Comparison of ENCODE assay signal across 22 cellular contexts in genomic region chr6:152978058-152978457, GRCh38. TPM values are rescaled to one million over a fixed set of nuclear protein-coding genes. Genes with fewer than 3 reads are reported as not detected.
A peak's percentile ranks its signal among the peaks of the same experiment; 100 is the strongest.
DNase-seq lines count a peak whose midpoint lies in the region; ATAC-seq and TF ChIP-seq lines count a peak whose summit lies in the region.
"Had no signal": no experiment of that assay in that cellular context is flagged by ENCODE, and none has a peak within 500 bp of the region (broad histone marks: within the 10 kb centered on the region; RNA-seq: fewer than 3 reads in every experiment).

No MANE protein-coding gene starts in this region.

- H3K4me2 ChIP-seq in BLaER1 treated with 17β-estradiol and CSF1 and Interleukin-3, amounts not matched to agents 10 nM and 100 nM: peak overlapping the region; percentile 6 to 67 (median 34); a peak in 17 of 22 replicates
- H3K4me2 ChIP-seq in GM23338 (peak overlapping the region; percentile 57; the same call in 1 of the 2 replicates), SU-DHL-6 (ENCODE audit: low read depth, low read length, poor library complexity, severe bottlenecking) (peak overlapping the region; percentile 27), GM23248 (ENCODE audit: unreplicated experiment) (no peak overlapping the region)

- peaks cover 11 to 82% (median 64%) of the 10 kb centered on the region in 11 experiments; a peak in 21 of 22 replicates for H3K36me3 ChIP-seq in BLaER1 treated with 17β-estradiol and CSF1 and Interleukin-3, amounts not matched to agents 10 nM and 100 nM
- peaks cover 42% of the 10 kb centered on the region for H3K36me3 ChIP-seq in GM23338 (ENCODE audit: insufficient read depth)
- peaks cover 82% of the 10 kb centered on the region for H3K36me3 ChIP-seq in SU-DHL-6 (ENCODE audit: low read length)
- H3K36me3 ChIP-seq in GM23248 (ENCODE audit: low read depth): peaks cover 28% of the 10 kb centered on the region
- peaks cover 0 to 38% (median 6%) of the 10 kb centered on the region in 9 donors for H3K36me3 ChIP-seq in heart right ventricle
- H3K36me3 ChIP-seq: prostate gland had no signal

- intact Hi-C loops in heart right ventricle (cut with DNase I): loop anchor here in 1 of 10 donors (10.0 kb wide), 1 partner anchor 47 kb away; no protein-coding TSS in a partner anchor

- H3K27me3 Mint-ChIP-seq in GM23338 (ENCODE audit: insufficient read depth, low read depth, poor library complexity): peaks cover 2% of the 10 kb centered on the region
- no peaks in the 10 kb centered on the region for H3K27me3 Mint-ChIP-seq in nephron progenitor cell (ENCODE audit: low read depth, poor library complexity)
- H3K27me3 Mint-ChIP-seq: CD4-positive, alpha-beta memory T cell had no signal

- DNase-seq in GM23338 (ENCODE audit: low spot score): no peak
- DNase-seq in nephron progenitor cell: no peak
- no peak for DNase-seq in GM23248
- DNase-seq in heart right ventricle: no peak
- DNase-seq: activated CD4-positive, alpha-beta T cell treated with anti-CD3 and anti-CD28 coated beads, Interleukin-2, amount 50 U/mL, for 48 hours; activated naive CD4-positive, alpha-beta T cell treated with anti-CD3 and anti-CD28 coated beads, Interleukin-2, amount 50 U/mL, for 16 hours; CD4-positive, alpha-beta memory T cell; effector CD8-positive, alpha-beta T cell; erythroblast; MG63; NCI-H1436 treated with DMSO at 0.1 percent for 48 hours; NCI-H446 treated with DMSO at 0.1 percent for 48 hours; PC-3; stimulated activated naive CD4-positive, alpha-beta T cell; upper lobe of right lung had no signal

- WGBS in GM23248 (ENCODE audit: low coverage in 1 of 2, low lambda C conversion rate in 2 of 2, missing lambda C conversion rate in 2 of 2), 2 experiments: 80 to 84% methylated on average over 3 of the region's 3 CpGs
- WGBS in heart right ventricle, 2 donors: 49 to 59% methylated on average over 3 of the region's 3 CpGs

- H3K4me3 ChIP-seq in BLaER1 treated with 17β-estradiol and CSF1 and Interleukin-3, amounts not matched to agents 10 nM and 100 nM: no peak overlapping the region; a peak in 1 of 20 replicates
- H3K4me3 ChIP-seq in GM23338 (no peak overlapping the region), SU-DHL-6 (ENCODE audit: insufficient read depth, low read length, poor library complexity, severe bottlenecking) (no peak overlapping the region), GM23248 (no peak overlapping the region), heart right ventricle (no peak overlapping the region)
- H3K4me3 ChIP-seq: lung, MG63, prostate gland, suprapubic skin, upper lobe of right lung had no signal

- H3K9ac ChIP-seq in BLaER1 treated with 17β-estradiol and CSF1 and Interleukin-3, amounts not matched to agents 10 nM and 100 nM: no peak overlapping the region
- H3K9ac ChIP-seq in SU-DHL-6 (ENCODE audit: low read length) (no peak overlapping the region), GM23248 (no peak overlapping the region)

- H3K79me2 ChIP-seq in GM23338 (replicated peaks; ENCODE audit: insufficient read depth) (peaks cover 97% of the 10 kb centered on the region), SU-DHL-6 (ENCODE audit: insufficient read depth, low read length) (peaks cover 97% of the 10 kb centered on the region), GM23248 (ENCODE audit: insufficient read depth) (peaks cover 98% of the 10 kb centered on the region)

- peak overlapping the region; percentile 45; the same call in 1 of the 3 replicates for H3K4me3 Mint-ChIP-seq in GM23338
- peak overlapping the region; percentile 42 for H3K4me3 Mint-ChIP-seq in nephron progenitor cell
- H3K4me3 Mint-ChIP-seq: activated T-helper 1 cell treated with anti-CD3 and anti-CD28 coated beads, Interleukin-12 subunit alpha, Interleukin-12 subunit beta, Interleukin-2, Interleukin-4 antibody, amounts not matched to agents 30 ng/mL and 10 ng/mL and 1 ng/mL, durations not matched to agents 14 hours and 24 hours and 36 hours had no signal

- ATAC-seq in GM23338 (no peak), heart right ventricle (no peak), GM18873 (IDR thresholded peaks at IDR 0.05; ENCODE audit: low FRiP score, unreplicated experiment) (no peak)
- ATAC-seq: PC-3, upper lobe of right lung had no signal

- H3K9me3 ChIP-seq in BLaER1 treated with 17β-estradiol and CSF1 and Interleukin-3, amounts not matched to agents 10 nM and 100 nM (replicated peaks in 1 of 11): peaks cover 0 to 26% (median 14%) of the 10 kb centered on the region in 11 experiments; a peak in 9 of 22 replicates
- no peaks in the 10 kb centered on the region for H3K9me3 ChIP-seq in SU-DHL-6 (ENCODE audit: insufficient read depth, low read length)
- no peaks in the 10 kb centered on the region for H3K9me3 ChIP-seq in GM23248 (ENCODE audit: low read depth)
- H3K9me3 ChIP-seq in heart right ventricle: no peaks in the 10 kb centered on the region
- H3K9me3 ChIP-seq: MG63, prostate gland, suprapubic skin, upper lobe of right lung had no signal

- H4K20me1 ChIP-seq in BLaER1 treated with 17β-estradiol and CSF1 and Interleukin-3, amounts not matched to agents 10 nM and 100 nM: peaks cover 16 to 98% (median 95%) of the 10 kb centered on the region in 11 experiments
- peaks cover 77% of the 10 kb centered on the region for H4K20me1 ChIP-seq in GM23338 (replicated peaks; ENCODE audit: insufficient read depth)
- peaks cover 85% of the 10 kb centered on the region for H4K20me1 ChIP-seq in SU-DHL-6 (ENCODE audit: low read depth, low read length)
- H4K20me1 ChIP-seq in GM23248 (ENCODE audit: insufficient read depth): no peaks in the 10 kb centered on the region

- no peaks in the 10 kb centered on the region for H3K27me3 ChIP-seq in BLaER1 treated with 17β-estradiol and CSF1 and Interleukin-3, amounts not matched to agents 10 nM and 100 nM
- H3K27me3 ChIP-seq in GM23338 (ENCODE audit: insufficient read depth) (no peaks in the 10 kb centered on the region), SU-DHL-6 (ENCODE audit: low read length) (no peaks in the 10 kb centered on the region), GM23248 (replicated peaks; ENCODE audit: insufficient read depth) (no peaks in the 10 kb centered on the region), heart right ventricle (no peaks in the 10 kb centered on the region)
- H3K27me3 ChIP-seq: MG63, suprapubic skin, upper lobe of right lung had no signal

- H3K4me1 Mint-ChIP-seq in GM23338 (peaks cover 46% of the 10 kb centered on the region), nephron progenitor cell (peaks cover 59% of the 10 kb centered on the region)

- H2AFZ ChIP-seq in GM23338 (no peak overlapping the region), SU-DHL-6 (ENCODE audit: low read depth, low read length, severe bottlenecking) (no peak overlapping the region), GM23248 (no peak overlapping the region)

- no peak overlapping the region; the same call in none of the 2 replicates for H3K27ac Mint-ChIP-seq in GM23338
- H3K27ac Mint-ChIP-seq in nephron progenitor cell: no peak overlapping the region
- H3K27ac Mint-ChIP-seq: activated T-helper 1 cell treated with anti-CD3 and anti-CD28 coated beads, Interleukin-12 subunit alpha, Interleukin-12 subunit beta, Interleukin-2, Interleukin-4 antibody, amounts not matched to agents 30 ng/mL and 10 ng/mL and 1 ng/mL, durations not matched to agents 14 hours and 24 hours and 36 hours; CD4-positive, alpha-beta memory T cell had no signal

- H3F3A ChIP-seq in GM23338 (replicated peaks; ENCODE audit: low read depth) (no peaks in the 10 kb centered on the region), SU-DHL-6 (ENCODE audit: insufficient read depth) (peaks cover 62% of the 10 kb centered on the region), GM23248 (ENCODE audit: insufficient read depth) (no peaks in the 10 kb centered on the region)

- peaks cover 60% of the 10 kb centered on the region for H3K36me3 Mint-ChIP-seq in GM23338 (ENCODE audit: low read depth)
- peaks cover 51% of the 10 kb centered on the region for H3K36me3 Mint-ChIP-seq in nephron progenitor cell (ENCODE audit: low read depth)

- TF ChIP-seq CTCF in GM23338 (conservative IDR thresholded peaks at IDR 0.05; ENCODE audit: low read depth in 2 of 2): no peak
- no peak for TF ChIP-seq CTCF in SU-DHL-6 (IDR thresholded peaks at IDR 0.05; ENCODE audit: insufficient read depth, low read length, poor library complexity, severe bottlenecking)
- TF ChIP-seq CTCF in nephron progenitor cell (IDR thresholded peaks at IDR 0.05): no peak
- no peak for TF ChIP-seq CTCF in heart right ventricle (IDR thresholded peaks at IDR 0.05)

- H3K4me1 ChIP-seq in BLaER1 treated with 17β-estradiol and CSF1 and Interleukin-3, amounts not matched to agents 10 nM and 100 nM: peaks cover 53 to 78% (median 69%) of the 10 kb centered on the region in 10 experiments
- H3K4me1 ChIP-seq in GM23338 (ENCODE audit: insufficient read depth) (peaks cover 38% of the 10 kb centered on the region), GM23248 (ENCODE audit: insufficient read depth) (peaks cover 16% of the 10 kb centered on the region), heart right ventricle (peaks cover 9 to 79% (median 11%) of the 10 kb centered on the region in 9 donors)

- H3K9me3 Mint-ChIP-seq in GM23338: no peaks in the 10 kb centered on the region
- H3K9me3 Mint-ChIP-seq in nephron progenitor cell: no peaks in the 10 kb centered on the region
- H3K9me3 Mint-ChIP-seq: activated T-helper 1 cell treated with anti-CD3 and anti-CD28 coated beads, Interleukin-12 subunit alpha, Interleukin-12 subunit beta, Interleukin-2, Interleukin-4 antibody, amounts not matched to agents 30 ng/mL and 10 ng/mL and 1 ng/mL, durations not matched to agents 14 hours and 24 hours and 36 hours had no signal

- in situ Hi-C loops in GM23248 (cut with MboI): no loop called here

- H3K9me2 ChIP-seq in GM23338 (ENCODE audit: insufficient read depth) (no peaks in the 10 kb centered on the region), SU-DHL-6 (replicated peaks; ENCODE audit: insufficient read depth, low read length) (no peaks in the 10 kb centered on the region), GM23248 (ENCODE audit: insufficient read depth) (no peaks in the 10 kb centered on the region)

- peak overlapping the region in 3 of 11 experiments; percentile 1 to 21 (median 21); a peak in 2 of 22 replicates for H3K27ac ChIP-seq in BLaER1 treated with 17β-estradiol and CSF1 and Interleukin-3, amounts not matched to agents 10 nM and 100 nM
- H3K27ac ChIP-seq in GM23338 (ENCODE audit: low read depth) (no peak overlapping the region), SU-DHL-6 (ENCODE audit: low read depth, low read length) (no peak overlapping the region), GM23248 (no peak overlapping the region), heart right ventricle (no peak overlapping the region)
- H3K27ac ChIP-seq: prostate gland, suprapubic skin, upper lobe of right lung had no signal

RNA-seq across cellular contexts. Expression of gene FBXO5, which starts 4.8 kb away (rescaled TPM):
- total RNA-seq in GM23338 (2014; rRNA removed; shearing (Covaris generic)): 48.1 and 49.6 TPM in 2 replicates
- polyA plus RNA-seq in GM23338 (2016; fragmentation: Nextera tagmentation; extraction: Ambion mirVana): 41.3 and 51.2 TPM in 2 replicates
- 8.5 and 11.2 TPM in 2 replicates for total RNA-seq in GM23248 (2014; rRNA removed; shearing (Covaris generic))
- 15.2 and 15.5 TPM in 2 replicates for polyA plus RNA-seq in GM23248 (2016; fragmentation: Nextera tagmentation; extraction: Ambion mirVana)
- 1 to 10 TPM in 9 of 10 donors, under 1 TPM in 1; 0.87 to 4.2 (median 1.6) TPM for total RNA-seq in heart right ventricle
- polyA plus RNA-seq in heart right ventricle: 1 to 10 TPM in 1 of 2 donors, under 1 TPM in 1; 0.80 to 1.2 TPM

RNA-seq across cellular contexts. Expression of gene MTRF1L, which starts 24.5 kb away (rescaled TPM):
- total RNA-seq in GM23338 (2014; rRNA removed; shearing (Covaris generic)): 17.0 and 20.5 TPM in 2 replicates
- 22.3 and 28.3 TPM in 2 replicates for polyA plus RNA-seq in GM23338 (2016; fragmentation: Nextera tagmentation; extraction: Ambion mirVana)
- total RNA-seq in GM23248 (2014; rRNA removed; shearing (Covaris generic)): 16.3 and 22.1 TPM in 2 replicates
- 21.9 and 22.7 TPM in 2 replicates for polyA plus RNA-seq in GM23248 (2016; fragmentation: Nextera tagmentation; extraction: Ambion mirVana)
- total RNA-seq in heart right ventricle: 10 to 100 TPM; 23.3 to 44.4 (median 26.4) TPM
- polyA plus RNA-seq in heart right ventricle: 10 to 100 TPM; 13.5 to 15.7 TPM
